31 cellular contexts compared by ENCODE assay signal in genomic region chr17:6160188-6160555, GRCh38.
"Had no signal": no experiment of that assay in that cellular context is flagged by ENCODE, and none has a peak within 500 bp of the region (broad histone marks: within the 10 kb centered on the region; RNA-seq: fewer than 3 reads in every experiment).

No MANE protein-coding gene starts in this region.

- H3K27ac Mint-ChIP-seq: activated CD4-positive, alpha-beta memory T cell treated with anti-CD3 and anti-CD28 coated beads for 36 hours; activated CD4-positive, alpha-beta T cell treated with anti-CD3 and anti-CD28 coated beads, Interleukin-2, amount 10 ng/mL, durations not matched to agents 24 days and 14 days; activated naive CD4-positive, alpha-beta T cell treated with anti-CD3 and anti-CD28 coated beads for 36 hours; activated naive CD8-positive, alpha-beta T cell treated with anti-CD3 and anti-CD28 coated beads for 36 hours; activated T-helper 1 cell treated with anti-CD3 and anti-CD28 coated beads, Interleukin-12 subunit alpha, Interleukin-12 subunit beta, Interleukin-2, Interleukin-4 antibody, amounts not matched to agents 30 ng/mL and 10 ng/mL and 1 ng/mL, durations not matched to agents 14 hours and 24 hours and 36 hours; effector memory CD8-positive, alpha-beta T cell; natural killer cell; stimulated activated memory B cell treated with anti-CD40 and anti-IgM and Interleukin-4, amounts not matched to agents 10 μg/mL and 1 μg/mL and 100 μg/mL, for 72 hours; stimulated activated naive CD8-positive, alpha-beta T cell treated with anti-CD3 and anti-CD28 coated beads, Interleukin-15, amount 100 ng/mL, for 72 hours; T-helper 2 cell treated with Interferon-gamma antibody and Interleukin-4, amounts not matched to agents 5 μg/mL and 100 μg/mL, for 36 hours had no signal

- H3K9me3 Mint-ChIP-seq: activated CD4-positive, alpha-beta memory T cell treated with anti-CD3 and anti-CD28 coated beads for 36 hours; activated CD4-positive, alpha-beta T cell treated with anti-CD3 and anti-CD28 coated beads, Interleukin-2, amount 10 ng/mL, durations not matched to agents 24 days and 14 days; activated naive CD4-positive, alpha-beta T cell treated with anti-CD3 and anti-CD28 coated beads for 36 hours; activated naive CD8-positive, alpha-beta T cell treated with anti-CD3 and anti-CD28 coated beads for 36 hours; activated T-helper 1 cell treated with anti-CD3 and anti-CD28 coated beads, Interleukin-12 subunit alpha, Interleukin-12 subunit beta, Interleukin-2, Interleukin-4 antibody, amounts not matched to agents 30 ng/mL and 10 ng/mL and 1 ng/mL, durations not matched to agents 14 hours and 24 hours and 36 hours; effector memory CD8-positive, alpha-beta T cell; natural killer cell; stimulated activated memory B cell treated with anti-CD40 and anti-IgM and Interleukin-4, amounts not matched to agents 10 μg/mL and 1 μg/mL and 100 μg/mL, for 72 hours; stimulated activated naive CD8-positive, alpha-beta T cell treated with anti-CD3 and anti-CD28 coated beads, Interleukin-15, amount 100 ng/mL, for 72 hours; T-helper 2 cell treated with Interferon-gamma antibody and Interleukin-4, amounts not matched to agents 5 μg/mL and 100 μg/mL, for 36 hours had no signal

- H3K27me3 Mint-ChIP-seq: activated CD4-positive, alpha-beta T cell treated with anti-CD3 and anti-CD28 coated beads, Interleukin-2, amount 10 ng/mL, durations not matched to agents 24 days and 14 days had no signal

- H3K9me3 ChIP-seq: adrenal gland, heart left ventricle, lower lobe of right lung, ovary, prostate gland, upper lobe of left lung had no signal

- ATAC-seq: activated CD4-positive, CD25-positive, alpha-beta regulatory T cell treated with anti-CD3 and anti-CD28 coated beads, Interleukin-2, amount 50 U/mL, for 24 hours; effector memory CD8-positive, alpha-beta T cell; heart left ventricle; left lobe of liver; lower lobe of right lung; stimulated activated memory B cell treated with anti-CD40 and anti-IgM and Interleukin-4, amounts not matched to agents 10 μg/mL and 1 μg/mL and 100 μg/mL, for 72 hours; stimulated activated naive CD8-positive, alpha-beta T cell treated with anti-CD3 and anti-CD28 coated beads, Interleukin-15, amount 100 ng/mL, for 72 hours had no signal

- H3K36me3 ChIP-seq: adrenal gland, brain microvascular endothelial cell, heart left ventricle, lower lobe of right lung, ovary, prostate gland, upper lobe of left lung had no signal

- H3K36me3 Mint-ChIP-seq: activated CD4-positive, alpha-beta memory T cell treated with anti-CD3 and anti-CD28 coated beads for 36 hours; activated naive CD8-positive, alpha-beta T cell treated with anti-CD3 and anti-CD28 coated beads for 36 hours; natural killer cell; stimulated activated memory B cell treated with anti-CD40 and anti-IgM and Interleukin-4, amounts not matched to agents 10 μg/mL and 1 μg/mL and 100 μg/mL, for 72 hours had no signal

- H3K4me3 Mint-ChIP-seq: activated CD4-positive, alpha-beta memory T cell treated with anti-CD3 and anti-CD28 coated beads for 36 hours; activated CD4-positive, alpha-beta T cell treated with anti-CD3 and anti-CD28 coated beads, Interleukin-2, amount 10 ng/mL, durations not matched to agents 24 days and 14 days; activated naive CD4-positive, alpha-beta T cell treated with anti-CD3 and anti-CD28 coated beads for 36 hours; activated naive CD8-positive, alpha-beta T cell treated with anti-CD3 and anti-CD28 coated beads for 36 hours; activated T-helper 1 cell treated with anti-CD3 and anti-CD28 coated beads, Interleukin-12 subunit alpha, Interleukin-12 subunit beta, Interleukin-2, Interleukin-4 antibody, amounts not matched to agents 30 ng/mL and 10 ng/mL and 1 ng/mL, durations not matched to agents 14 hours and 24 hours and 36 hours; effector memory CD8-positive, alpha-beta T cell; natural killer cell; stimulated activated memory B cell treated with anti-CD40 and anti-IgM and Interleukin-4, amounts not matched to agents 10 μg/mL and 1 μg/mL and 100 μg/mL, for 72 hours; stimulated activated naive CD8-positive, alpha-beta T cell treated with anti-CD3 and anti-CD28 coated beads, Interleukin-15, amount 100 ng/mL, for 72 hours; T-helper 2 cell treated with Interferon-gamma antibody and Interleukin-4, amounts not matched to agents 5 μg/mL and 100 μg/mL, for 36 hours had no signal

- DNase-seq: activated CD4-positive, alpha-beta memory T cell treated with anti-CD3 and anti-CD28 coated beads for 36 hours; activated CD4-positive, alpha-beta T cell treated with anti-CD3 and anti-CD28 coated beads, Interleukin-2, amount 10 ng/mL, durations not matched to agents 24 days and 14 days; activated CD8-positive, alpha-beta memory T cell treated with anti-CD3 and anti-CD28 coated beads, Interleukin-2, amount 50 U/mL, for 4 hours; activated effector memory CD4-positive, alpha-beta T cell treated with anti-CD3 and anti-CD28 coated beads, Interleukin-2, amount 50 U/mL, for 16 hours; activated naive CD4-positive, alpha-beta T cell treated with anti-CD3 and anti-CD28 coated beads for 36 hours; activated naive CD8-positive, alpha-beta T cell treated with anti-CD3 and anti-CD28 coated beads for 36 hours; activated T-cell treated with anti-CD3 and anti-CD28 coated beads, Interleukin-2, amount 50 U/mL, for 1 hour; aorta; brain microvascular endothelial cell; effector memory CD8-positive, alpha-beta T cell; foreskin fibroblast; heart left ventricle; lower lobe of right lung; mesenchymal stem cell; natural killer cell; ovary; stimulated activated CD4-positive, alpha-beta T cell treated with anti-CD3 and anti-CD28 coated beads, Interleukin-1b, Interleukin-23, amount 100 ng/mL, for 48 hours; stimulated activated CD4-positive, alpha-beta T cell treated with anti-CD3 and anti-CD28 coated beads, Interleukin-4, amount 100 ng/mL, for 4 hours; stimulated activated CD8-positive, alpha-beta memory T cell treated with anti-CD3 and anti-CD28 coated beads, Interleukin-4, amount 100 ng/mL, for 48 hours; stimulated activated naive CD8-positive, alpha-beta T cell treated with anti-CD3 and anti-CD28 coated beads, Interleukin-15, amount 100 ng/mL, for 72 hours; T-helper 1 cell; upper lobe of left lung had no signal

- H3K4me1 Mint-ChIP-seq: activated CD4-positive, alpha-beta T cell treated with anti-CD3 and anti-CD28 coated beads, Interleukin-2, amount 10 ng/mL, durations not matched to agents 24 days and 14 days; activated naive CD8-positive, alpha-beta T cell treated with anti-CD3 and anti-CD28 coated beads for 36 hours; natural killer cell; stimulated activated memory B cell treated with anti-CD40 and anti-IgM and Interleukin-4, amounts not matched to agents 10 μg/mL and 1 μg/mL and 100 μg/mL, for 72 hours; stimulated activated naive CD8-positive, alpha-beta T cell treated with anti-CD3 and anti-CD28 coated beads, Interleukin-15, amount 100 ng/mL, for 72 hours had no signal

- H3K4me3 ChIP-seq: adrenal gland, coronary artery, heart left ventricle, lower lobe of right lung, ovary, prostate gland, smooth muscle cell, upper lobe of left lung had no signal

- H3K27me3 ChIP-seq: adrenal gland, brain microvascular endothelial cell, ovary, upper lobe of left lung had no signal

- H3K4me1 ChIP-seq: adrenal gland, heart left ventricle, lower lobe of right lung, prostate gland, upper lobe of left lung had no signal

- H3K4me2 ChIP-seq: smooth muscle cell had no signal

- H3K27ac ChIP-seq: adrenal gland, brain microvascular endothelial cell, coronary artery, heart left ventricle, lower lobe of right lung, ovary, prostate gland, upper lobe of left lung had no signal
